ENCODE assay signal across 1 cellular context in genomic region chr20:11155156-11155805, GRCh38.
TF ChIP-seq lines count a peak whose summit lies in the region.

No MANE protein-coding gene starts in this region.

TF ChIP-seq in HepG2, 621 proteins besides CTCF, POLR2A, EP300 and RAD21:
- no peak for TF ChIP-seq GABPA (IDR thresholded peaks at IDR 0.05; ENCODE audit: low read depth, low read length)
- TF ChIP-seq GABPA (CRISPR knock-in tag; IDR thresholded peaks at IDR 0.05; ENCODE audit: low read depth), result peak; percentile 33; the same call in 1 of the 2 replicates
- TF ChIP-seq ZNF276 (CRISPR knock-in tag; IDR thresholded peaks at IDR 0.05; ENCODE audit: low read depth), result no peak
